1 cellular context compared by ENCODE assay signal in genomic region chr12:32031109-32031508, GRCh38.
TF ChIP-seq lines count a peak whose summit lies in the region.

No MANE protein-coding gene starts in this region.

TF ChIP-seq in H1, 55 proteins besides CTCF, POLR2A, EP300 and RAD21:
- no peak for TF ChIP-seq CBX5 (IDR thresholded peaks at IDR 0.05; ENCODE audit: low read depth, low read length)
- no peak for TF ChIP-seq POLR2AphosphoS5 (IDR thresholded peaks at IDR 0.05; ENCODE audit: low read depth, low read length)
- no peak for TF ChIP-seq E2F6 (IDR thresholded peaks at IDR 0.05)
- no peak for TF ChIP-seq TAF1 (IDR thresholded peaks at IDR 0.05; ENCODE audit: low read depth, low read length)
- no peak for TF ChIP-seq CEBPB (IDR thresholded peaks at IDR 0.05; ENCODE audit: low read depth, low read length)
- TF ChIP-seq CHD1 (IDR thresholded peaks at IDR 0.05; ENCODE audit: low read depth, low read length) = no peak
- TF ChIP-seq NANOG (IDR thresholded peaks at IDR 0.05; ENCODE audit: insufficient read depth, low read depth, low read length, poor library complexity, severe bottlenecking) = no peak
- TF ChIP-seq KDM1A (IDR thresholded peaks at IDR 0.05; ENCODE audit: borderline replicate concordance, low read length) = no peak
- no peak for TF ChIP-seq SIN3A (conservative IDR thresholded peaks at IDR 0.05 in 1 of 2, IDR thresholded peaks at IDR 0.05 in 1 of 2; ENCODE audit: low read depth in 1 of 2, low read length in 2 of 2)
- no peak for TF ChIP-seq EGR1 (IDR thresholded peaks at IDR 0.05; ENCODE audit: borderline replicate concordance, low read depth, low read length)
- TF ChIP-seq CBX8 (IDR thresholded peaks at IDR 0.05; ENCODE audit: borderline replicate concordance, low read depth, low read length) = no peak
- TF ChIP-seq ZNF274 (IDR thresholded peaks at IDR 0.05; ENCODE audit: borderline replicate concordance, extremely low read depth, low read length) = no peak
- TF ChIP-seq SP1 (IDR thresholded peaks at IDR 0.05; ENCODE audit: low read depth, low read length) = no peak
- TF ChIP-seq RBBP5 (IDR thresholded peaks at IDR 0.05; ENCODE audit: borderline replicate concordance, low read depth, low read length) = no peak
- TF ChIP-seq FOSL1 (IDR thresholded peaks at IDR 0.05; ENCODE audit: insufficient read depth, low read depth, low read length) = no peak
- TF ChIP-seq RXRA (IDR thresholded peaks at IDR 0.05; ENCODE audit: insufficient read depth, low read depth, low read length) = no peak
- no peak for TF ChIP-seq SIX5 (IDR thresholded peaks at IDR 0.05; ENCODE audit: low read depth, low read length)
- TF ChIP-seq TEAD4 (IDR thresholded peaks at IDR 0.05; ENCODE audit: low read depth, low read length) = no peak
- no peak for TF ChIP-seq ATF3 (IDR thresholded peaks at IDR 0.05; ENCODE audit: insufficient read depth, low read depth, low read length)
- TF ChIP-seq KDM4A (IDR thresholded peaks at IDR 0.05; ENCODE audit: low read depth, low read length, severe bottlenecking) = no peak
TF ChIP-seq in H1: peak in this region for 0.
